ENCODE assay signal across 1 cellular context in genomic region chr9:120833311-120833710, GRCh38.
TF ChIP-seq lines count a peak whose summit lies in the region.

No MANE protein-coding gene starts in this region.

TF ChIP-seq in K562, 482 proteins besides CTCF, POLR2A, EP300 and RAD21 (continued from another document):
- TF ChIP-seq ARID3B (CRISPR knock-in tag; IDR thresholded peaks at IDR 0.05; ENCODE audit: borderline replicate concordance) (no peak), ERF (CRISPR knock-in tag; IDR thresholded peaks at IDR 0.05) (0 out of 2 replicates have a peak, but pooled peaks have one; percentile 44), TCFL5 (CRISPR knock-in tag; conservative IDR thresholded peaks at IDR 0.05) (no peak), CREM (IDR thresholded peaks at IDR 0.05; ENCODE audit: low read depth) (no peak), ZNF3 (CRISPR knock-in tag; IDR thresholded peaks at IDR 0.05) (no peak), ZBTB11 (CRISPR knock-in tag; IDR thresholded peaks at IDR 0.05) (0 out of 6 replicates have a peak, but pooled peaks of 1 of the 3 experiments have one; percentile 22)
